9 cellular contexts compared by ENCODE assay signal in genomic region chr2:10721344-10722251, GRCh38. TPM values are rescaled to one million over a fixed set of nuclear protein-coding genes. Genes with fewer than 3 reads are reported as not detected.
DNase-seq lines count a peak whose midpoint lies in the region; ATAC-seq and TF ChIP-seq lines count a peak whose summit lies in the region.
"Had no signal": no experiment of that assay in that cellular context is flagged by ENCODE, and none has a peak within 500 bp of the region (broad histone marks: within the 10 kb centered on the region; RNA-seq: fewer than 3 reads in every experiment).

TSS of gene ATP6V1C2 (plus strand) at chr2:10721630. CDS start at chr2:10722850, 1,220 bp downstream.

- H2AFZ ChIP-seq in PC-9 = peak within 1 kb of the TSS; percentile 77

- peak within 1 kb of the TSS; percentile 90 for H3K4me2 ChIP-seq in PC-9

- 0 to 3% methylated on average over 2 to 18 of the region's 109 CpGs for WGBS in esophagus squamous epithelium, 2 donors
- WGBS in ovary, 3 donors = 0 to 1% (median 1%) methylated on average over 39 to 109 of the region's 109 CpGs

- H3K79me2 ChIP-seq in PC-9 (ENCODE audit: low read depth) = no peaks in the 10 kb centered on the region

- H3K27ac ChIP-seq in 22Rv1 (no peak within 1 kb of the TSS), PC-9 (no peak within 1 kb of the TSS), esophagus squamous epithelium (no peak within 1 kb of the TSS), ovary (no peak within 1 kb of the TSS)

- peak within 1 kb of the TSS; percentile 57; the same call in 1 of the 2 replicates for H3K4me3 ChIP-seq in PC-9
- H3K4me3 ChIP-seq in esophagus squamous epithelium = peak within 1 kb of the TSS; percentile 33 to 72 (median 50)
- peak within 1 kb of the TSS; percentile 21 for H3K4me3 ChIP-seq in ovary

- TF ChIP-seq POLR2A in esophagus squamous epithelium (IDR thresholded peaks at IDR 0.05) = no peak
- no peak for TF ChIP-seq POLR2A in ovary (IDR thresholded peaks at IDR 0.05)

- BruUV-seq in PC-9 (replicated peaks; lab: Mats Ljungman, UMichigan) = no TSS peak

- intact Hi-C loops in PC-9 (cut with micrococcal nuclease; ENCODE audit: unreplicated experiment) (no loop called here), esophagus squamous epithelium (cut with DNase I) (no loop called here), ovary (cut with DNase I) (no loop called here)

- H4K20me1 ChIP-seq in PC-9 (ENCODE audit: insufficient read depth) = no peaks in the 10 kb centered on the region

- H3K9me3 ChIP-seq in PC-9 (ENCODE audit: insufficient read depth, low read depth) (no peaks in the 10 kb centered on the region), esophagus squamous epithelium (no peaks in the 10 kb centered on the region), ovary (no peaks in the 10 kb centered on the region)

- peaks cover 53% of the 10 kb centered on the region for H3K4me1 ChIP-seq in PC-9 (replicated peaks; ENCODE audit: insufficient read depth)
- H3K4me1 ChIP-seq in esophagus squamous epithelium = peaks cover 21 to 44% (median 22%) of the 10 kb centered on the region in 3 donors
- peaks cover 8% of the 10 kb centered on the region for H3K4me1 ChIP-seq in ovary (ENCODE audit: insufficient read depth)

- H3K9me2 ChIP-seq in PC-9 (ENCODE audit: insufficient read depth) = no peaks in the 10 kb centered on the region

- peak; percentile 83 for ATAC-seq in HG02759 (IDR thresholded peaks at IDR 0.05; ENCODE audit: unreplicated experiment)

- TF ChIP-seq CTCF in 22Rv1 (IDR thresholded peaks at IDR 0.05) = 0 out of 2 replicates have a peak, but pooled peaks have one; percentile 16
- TF ChIP-seq CTCF in PC-9 (conservative IDR thresholded peaks at IDR 0.05) = no peak
- TF ChIP-seq CTCF in esophagus squamous epithelium (IDR thresholded peaks at IDR 0.05) = no peak
- TF ChIP-seq CTCF in ovary (IDR thresholded peaks at IDR 0.05) = no peak

- CTCF ChIA-PET in PC-9 (lab: Charles Lee) = interaction anchor here (0.7 kb wide), 1 partner anchor 869 kb away, joined by 5 read pairs; no protein-coding TSS in a partner anchor

- H3K27me3 ChIP-seq in PC-9 (ENCODE audit: insufficient read depth, low read depth) (peaks cover 28% of the 10 kb centered on the region), esophagus squamous epithelium (peaks cover 11 to 78% (median 19%) of the 10 kb centered on the region in 4 donors), ovary (no peaks in the 10 kb centered on the region)

- DNase-seq in ELF-1 (ENCODE audit: low read depth, low spot score) = peak; percentile 39
- DNase-seq in PC-9 = peak in 1 of 2 experiments; percentile 61
- no peak for DNase-seq in esophagus squamous epithelium (lab: John Stamatoyannopoulos, UW)
- no peak for DNase-seq in ovary
- no peak for DNase-seq in NCI-H1092 (lab: John Stamatoyannopoulos, UW)
- no peak for DNase-seq in medulla oblongata (ENCODE audit: extremely low spot score)

- POLR2A ChIA-PET in PC-9 (lab: Charles Lee; ENCODE audit: unreplicated experiment) = interaction anchor here (0.6 to 0.7 kb wide), 2 partner anchors 38 to 1619 kb away, joined by 3 read pairs; no protein-coding TSS in a partner anchor

- peaks cover 35% of the 10 kb centered on the region for H3F3A ChIP-seq in PC-9 (ENCODE audit: insufficient read depth, low read depth)

- H3K36me3 ChIP-seq in PC-9 (ENCODE audit: low read depth) = no peaks in the 10 kb centered on the region
- no peaks in the 10 kb centered on the region for H3K36me3 ChIP-seq in esophagus squamous epithelium
- H3K36me3 ChIP-seq in ovary = no peaks in the 10 kb centered on the region

- TF ChIP-seq EP300 in ovary (IDR thresholded peaks at IDR 0.05) = no peak

RNA-seq across cellular contexts. Expression of gene ATP6V1C2, which starts in this region (rescaled TPM):
- total RNA-seq in PC-9 (2021) = not detected in 2 replicates
- 10 to 100 TPM in 3 of 4 donors, 1 to 10 TPM in 1; 2.3 to 17.3 (median 10.6) TPM for total RNA-seq in esophagus squamous epithelium
- total RNA-seq in ovary = 10 to 100 TPM in 1 of 7 donors, 1 to 10 TPM in 2, under 1 TPM in 2, not detected in 2; 0.17 to 10.8 (median 1.3) TPM
- polyA plus RNA-seq in ovary = under 1 TPM; 0.40 to 0.48 TPM
- total RNA-seq: mononuclear cell had no signal
